1 cellular context compared by ENCODE assay signal in the genomic region with DNA sequence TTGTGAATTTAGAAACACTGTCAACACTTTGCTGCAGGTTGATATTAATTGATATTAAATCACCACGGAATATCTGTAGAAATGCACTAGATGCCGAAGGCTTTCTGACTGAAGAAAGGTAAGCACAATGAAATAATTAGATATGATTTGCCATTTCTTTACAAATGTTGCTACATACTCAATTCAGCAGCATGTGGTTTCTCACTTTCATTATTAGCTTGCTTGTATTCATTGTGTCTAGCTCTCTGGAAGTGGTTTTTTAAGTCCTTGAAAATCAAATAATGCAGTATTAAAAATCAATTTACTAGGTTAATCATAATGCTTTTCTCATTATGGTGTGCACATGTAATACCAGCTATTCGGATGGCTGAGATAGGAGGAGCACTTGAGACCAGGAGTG.
TF ChIP-seq lines count a peak whose summit lies in the region.

No MANE protein-coding gene starts in this region.

TF ChIP-seq in GM12878, 131 proteins besides CTCF, POLR2A, EP300 and RAD21 (continued from another document and continues in another):
- TF ChIP-seq, protein P1, sequence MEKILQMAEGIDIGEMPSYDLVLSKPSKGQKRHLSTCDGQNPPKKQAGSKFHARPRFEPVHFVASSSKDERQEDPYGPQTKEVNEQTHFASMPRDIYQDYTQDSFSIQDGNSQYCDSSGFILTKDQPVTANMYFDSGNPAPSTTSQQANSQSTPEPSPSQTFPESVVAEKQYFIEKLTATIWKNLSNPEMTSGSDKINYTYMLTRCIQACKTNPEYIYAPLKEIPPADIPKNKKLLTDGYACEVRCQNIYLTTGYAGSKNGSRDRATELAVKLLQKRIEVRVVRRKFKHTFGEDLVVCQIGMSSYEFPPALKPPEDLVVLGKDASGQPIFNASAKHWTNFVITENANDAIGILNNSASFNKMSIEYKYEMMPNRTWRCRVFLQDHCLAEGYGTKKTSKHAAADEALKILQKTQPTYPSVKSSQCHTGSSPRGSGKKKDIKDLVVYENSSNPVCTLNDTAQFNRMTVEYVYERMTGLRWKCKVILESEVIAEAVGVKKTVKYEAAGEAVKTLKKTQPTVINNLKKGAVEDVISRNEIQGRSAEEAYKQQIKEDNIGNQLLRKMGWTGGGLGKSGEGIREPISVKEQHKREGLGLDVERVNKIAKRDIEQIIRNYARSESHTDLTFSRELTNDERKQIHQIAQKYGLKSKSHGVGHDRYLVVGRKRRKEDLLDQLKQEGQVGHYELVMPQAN (conservative IDR thresholded peaks at IDR 0.05): no peak
- peak; percentile 93; the same call in 1 of the 2 replicates for TF ChIP-seq DPF2 (IDR thresholded peaks at IDR 0.05)
- peak; percentile 45; the same call in 1 of the 2 replicates for TF ChIP-seq ATF7 (IDR thresholded peaks at IDR 0.05; ENCODE audit: low read depth)
- no peak for TF ChIP-seq HDAC2 (IDR thresholded peaks at IDR 0.05)
- TF ChIP-seq, protein P2, sequence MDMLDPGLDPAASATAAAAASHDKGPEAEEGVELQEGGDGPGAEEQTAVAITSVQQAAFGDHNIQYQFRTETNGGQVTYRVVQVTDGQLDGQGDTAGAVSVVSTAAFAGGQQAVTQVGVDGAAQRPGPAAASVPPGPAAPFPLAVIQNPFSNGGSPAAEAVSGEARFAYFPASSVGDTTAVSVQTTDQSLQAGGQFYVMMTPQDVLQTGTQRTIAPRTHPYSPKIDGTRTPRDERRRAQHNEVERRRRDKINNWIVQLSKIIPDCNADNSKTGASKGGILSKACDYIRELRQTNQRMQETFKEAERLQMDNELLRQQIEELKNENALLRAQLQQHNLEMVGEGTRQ (IDR thresholded peaks at IDR 0.05; ENCODE audit: borderline replicate concordance, low read depth, low read length): no peak
- no peak for TF ChIP-seq KAT2A (conservative IDR thresholded peaks at IDR 0.05; ENCODE audit: control insufficient read depth, low read depth, low read length)
- TF ChIP-seq BCL11A (IDR thresholded peaks at IDR 0.05; ENCODE audit: low read depth, low read length): peak; percentile 89
- TF ChIP-seq JUNB (IDR thresholded peaks at IDR 0.05): peak; percentile 98
- peak in 1 of 2 experiments; percentile 67; a peak in 3 of 4 replicates for TF ChIP-seq IKZF2 (IDR thresholded peaks at IDR 0.05)
- TF ChIP-seq, protein P3, sequence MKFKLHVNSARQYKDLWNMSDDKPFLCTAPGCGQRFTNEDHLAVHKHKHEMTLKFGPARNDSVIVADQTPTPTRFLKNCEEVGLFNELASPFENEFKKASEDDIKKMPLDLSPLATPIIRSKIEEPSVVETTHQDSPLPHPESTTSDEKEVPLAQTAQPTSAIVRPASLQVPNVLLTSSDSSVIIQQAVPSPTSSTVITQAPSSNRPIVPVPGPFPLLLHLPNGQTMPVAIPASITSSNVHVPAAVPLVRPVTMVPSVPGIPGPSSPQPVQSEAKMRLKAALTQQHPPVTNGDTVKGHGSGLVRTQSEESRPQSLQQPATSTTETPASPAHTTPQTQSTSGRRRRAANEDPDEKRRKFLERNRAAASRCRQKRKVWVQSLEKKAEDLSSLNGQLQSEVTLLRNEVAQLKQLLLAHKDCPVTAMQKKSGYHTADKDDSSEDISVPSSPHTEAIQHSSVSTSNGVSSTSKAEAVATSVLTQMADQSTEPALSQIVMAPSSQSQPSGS (IDR thresholded peaks at IDR 0.05; ENCODE audit: low read length): peak; percentile 79
- no peak for TF ChIP-seq ZZZ3 (IDR thresholded peaks at IDR 0.05; ENCODE audit: control insufficient read depth, insufficient read length, low read depth)
- TF ChIP-seq CREB1 (IDR thresholded peaks at IDR 0.05; ENCODE audit: low read depth): peak; percentile 28; the same call in 1 of the 2 replicates
- peak; percentile 73; the same call in 1 of the 2 replicates for TF ChIP-seq JUND (IDR thresholded peaks at IDR 0.05; ENCODE audit: low read depth, low read length)
- TF ChIP-seq, protein P4, sequence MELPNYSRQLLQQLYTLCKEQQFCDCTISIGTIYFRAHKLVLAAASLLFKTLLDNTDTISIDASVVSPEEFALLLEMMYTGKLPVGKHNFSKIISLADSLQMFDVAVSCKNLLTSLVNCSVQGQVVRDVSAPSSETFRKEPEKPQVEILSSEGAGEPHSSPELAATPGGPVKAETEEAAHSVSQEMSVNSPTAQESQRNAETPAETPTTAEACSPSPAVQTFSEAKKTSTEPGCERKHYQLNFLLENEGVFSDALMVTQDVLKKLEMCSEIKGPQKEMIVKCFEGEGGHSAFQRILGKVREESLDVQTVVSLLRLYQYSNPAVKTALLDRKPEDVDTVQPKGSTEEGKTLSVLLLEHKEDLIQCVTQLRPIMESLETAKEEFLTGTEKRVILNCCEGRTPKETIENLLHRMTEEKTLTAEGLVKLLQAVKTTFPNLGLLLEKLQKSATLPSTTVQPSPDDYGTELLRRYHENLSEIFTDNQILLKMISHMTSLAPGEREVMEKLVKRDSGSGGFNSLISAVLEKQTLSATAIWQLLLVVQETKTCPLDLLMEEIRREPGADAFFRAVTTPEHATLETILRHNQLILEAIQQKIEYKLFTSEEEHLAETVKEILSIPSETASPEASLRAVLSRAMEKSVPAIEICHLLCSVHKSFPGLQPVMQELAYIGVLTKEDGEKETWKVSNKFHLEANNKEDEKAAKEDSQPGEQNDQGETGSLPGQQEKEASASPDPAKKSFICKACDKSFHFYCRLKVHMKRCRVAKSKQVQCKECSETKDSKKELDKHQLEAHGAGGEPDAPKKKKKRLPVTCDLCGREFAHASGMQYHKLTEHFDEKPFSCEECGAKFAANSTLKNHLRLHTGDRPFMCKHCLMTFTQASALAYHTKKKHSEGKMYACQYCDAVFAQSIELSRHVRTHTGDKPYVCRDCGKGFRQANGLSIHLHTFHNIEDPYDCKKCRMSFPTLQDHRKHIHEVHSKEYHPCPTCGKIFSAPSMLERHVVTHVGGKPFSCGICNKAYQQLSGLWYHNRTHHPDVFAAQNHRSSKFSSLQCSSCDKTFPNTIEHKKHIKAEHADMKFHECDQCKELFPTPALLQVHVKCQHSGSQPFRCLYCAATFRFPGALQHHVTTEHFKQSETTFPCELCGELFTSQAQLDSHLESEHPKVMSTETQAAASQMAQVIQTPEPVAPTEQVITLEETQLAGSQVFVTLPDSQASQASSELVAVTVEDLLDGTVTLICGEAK (IDR thresholded peaks at IDR 0.05; ENCODE audit: borderline replicate concordance): no peak; the same call in 1 of the 2 replicates
- TF ChIP-seq EED (IDR thresholded peaks at IDR 0.05; ENCODE audit: low read depth): 0 out of 2 replicates have a peak, but pooled peaks have one; percentile 39
- no peak for TF ChIP-seq TCF12 (IDR thresholded peaks at IDR 0.05; ENCODE audit: low read depth, low read length)
- TF ChIP-seq, protein P5, sequence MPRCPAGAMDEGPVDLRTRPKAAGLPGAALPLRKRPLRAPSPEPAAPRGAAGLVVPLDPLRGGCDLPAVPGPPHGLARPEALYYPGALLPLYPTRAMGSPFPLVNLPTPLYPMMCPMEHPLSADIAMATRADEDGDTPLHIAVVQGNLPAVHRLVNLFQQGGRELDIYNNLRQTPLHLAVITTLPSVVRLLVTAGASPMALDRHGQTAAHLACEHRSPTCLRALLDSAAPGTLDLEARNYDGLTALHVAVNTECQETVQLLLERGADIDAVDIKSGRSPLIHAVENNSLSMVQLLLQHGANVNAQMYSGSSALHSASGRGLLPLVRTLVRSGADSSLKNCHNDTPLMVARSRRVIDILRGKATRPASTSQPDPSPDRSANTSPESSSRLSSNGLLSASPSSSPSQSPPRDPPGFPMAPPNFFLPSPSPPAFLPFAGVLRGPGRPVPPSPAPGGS (IDR thresholded peaks at IDR 0.05; ENCODE audit: borderline replicate concordance, insufficient read depth, low read depth, low read length, poor library complexity, severe bottlenecking): peak; percentile 59
- TF ChIP-seq ZNF217 (IDR thresholded peaks at IDR 0.05): peak; percentile 58; the same call in 1 of the 2 replicates
- TF ChIP-seq CBFB (IDR thresholded peaks at IDR 0.05; ENCODE audit: low read depth): peak; percentile 81; the same call in 1 of the 2 replicates
- no peak for TF ChIP-seq NFYA (IDR thresholded peaks at IDR 0.05; ENCODE audit: borderline replicate concordance, low read depth, low read length)
- peak; percentile 53; the same call in 1 of the 2 replicates for TF ChIP-seq MEF2A (IDR thresholded peaks at IDR 0.05; ENCODE audit: insufficient read depth, low read depth, low read length)
- TF ChIP-seq BHLHE40 (IDR thresholded peaks at IDR 0.05; ENCODE audit: borderline replicate concordance in 1 of 2, low read depth in 2 of 2, low read length in 1 of 2): peak in 1 of 2 experiments; percentile 28; a peak in 1 of 4 replicates
- TF ChIP-seq, protein P6, sequence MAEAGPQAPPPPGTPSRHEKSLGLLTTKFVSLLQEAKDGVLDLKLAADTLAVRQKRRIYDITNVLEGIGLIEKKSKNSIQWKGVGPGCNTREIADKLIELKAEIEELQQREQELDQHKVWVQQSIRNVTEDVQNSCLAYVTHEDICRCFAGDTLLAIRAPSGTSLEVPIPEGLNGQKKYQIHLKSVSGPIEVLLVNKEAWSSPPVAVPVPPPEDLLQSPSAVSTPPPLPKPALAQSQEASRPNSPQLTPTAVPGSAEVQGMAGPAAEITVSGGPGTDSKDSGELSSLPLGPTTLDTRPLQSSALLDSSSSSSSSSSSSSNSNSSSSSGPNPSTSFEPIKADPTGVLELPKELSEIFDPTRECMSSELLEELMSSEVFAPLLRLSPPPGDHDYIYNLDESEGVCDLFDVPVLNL (IDR thresholded peaks at IDR 0.05; ENCODE audit: low read depth, low read length): no peak
- TF ChIP-seq FOXK2 (IDR thresholded peaks at IDR 0.05): no peak
- TF ChIP-seq, protein P7, sequence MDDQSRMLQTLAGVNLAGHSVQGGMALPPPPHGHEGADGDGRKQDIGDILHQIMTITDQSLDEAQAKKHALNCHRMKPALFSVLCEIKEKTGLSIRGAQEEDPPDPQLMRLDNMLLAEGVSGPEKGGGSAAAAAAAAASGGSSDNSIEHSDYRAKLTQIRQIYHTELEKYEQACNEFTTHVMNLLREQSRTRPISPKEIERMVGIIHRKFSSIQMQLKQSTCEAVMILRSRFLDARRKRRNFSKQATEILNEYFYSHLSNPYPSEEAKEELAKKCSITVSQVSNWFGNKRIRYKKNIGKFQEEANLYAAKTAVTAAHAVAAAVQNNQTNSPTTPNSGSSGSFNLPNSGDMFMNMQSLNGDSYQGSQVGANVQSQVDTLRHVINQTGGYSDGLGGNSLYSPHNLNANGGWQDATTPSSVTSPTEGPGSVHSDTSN (IDR thresholded peaks at IDR 0.05; ENCODE audit: insufficient replicate concordance, low read depth, low read length): no peak
- no peak for TF ChIP-seq MYC (IDR thresholded peaks at IDR 0.05; ENCODE audit: insufficient read depth, insufficient read length, insufficient replicate concordance, low read length, severe bottlenecking)
- no peak for TF ChIP-seq SP1 (IDR thresholded peaks at IDR 0.05; ENCODE audit: low read depth, low read length)
- TF ChIP-seq, protein P8, sequence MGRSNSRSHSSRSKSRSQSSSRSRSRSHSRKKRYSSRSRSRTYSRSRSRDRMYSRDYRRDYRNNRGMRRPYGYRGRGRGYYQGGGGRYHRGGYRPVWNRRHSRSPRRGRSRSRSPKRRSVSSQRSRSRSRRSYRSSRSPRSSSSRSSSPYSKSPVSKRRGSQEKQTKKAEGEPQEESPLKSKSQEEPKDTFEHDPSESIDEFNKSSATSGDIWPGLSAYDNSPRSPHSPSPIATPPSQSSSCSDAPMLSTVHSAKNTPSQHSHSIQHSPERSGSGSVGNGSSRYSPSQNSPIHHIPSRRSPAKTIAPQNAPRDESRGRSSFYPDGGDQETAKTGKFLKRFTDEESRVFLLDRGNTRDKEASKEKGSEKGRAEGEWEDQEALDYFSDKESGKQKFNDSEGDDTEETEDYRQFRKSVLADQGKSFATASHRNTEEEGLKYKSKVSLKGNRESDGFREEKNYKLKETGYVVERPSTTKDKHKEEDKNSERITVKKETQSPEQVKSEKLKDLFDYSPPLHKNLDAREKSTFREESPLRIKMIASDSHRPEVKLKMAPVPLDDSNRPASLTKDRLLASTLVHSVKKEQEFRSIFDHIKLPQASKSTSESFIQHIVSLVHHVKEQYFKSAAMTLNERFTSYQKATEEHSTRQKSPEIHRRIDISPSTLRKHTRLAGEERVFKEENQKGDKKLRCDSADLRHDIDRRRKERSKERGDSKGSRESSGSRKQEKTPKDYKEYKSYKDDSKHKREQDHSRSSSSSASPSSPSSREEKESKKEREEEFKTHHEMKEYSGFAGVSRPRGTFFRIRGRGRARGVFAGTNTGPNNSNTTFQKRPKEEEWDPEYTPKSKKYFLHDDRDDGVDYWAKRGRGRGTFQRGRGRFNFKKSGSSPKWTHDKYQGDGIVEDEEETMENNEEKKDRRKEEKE (IDR thresholded peaks at IDR 0.05): no peak
- TF ChIP-seq RBBP5 (conservative IDR thresholded peaks at IDR 0.05): no peak
- peak; percentile 73 for TF ChIP-seq ZNF24 (IDR thresholded peaks at IDR 0.05)
- no peak for TF ChIP-seq NR2F1 (conservative IDR thresholded peaks at IDR 0.05)
- TF ChIP-seq RUNX3 (IDR thresholded peaks at IDR 0.05; ENCODE audit: low read length): peak; percentile 98
- peak; percentile 54; the same call in 1 of the 2 replicates for TF ChIP-seq MTA3 (IDR thresholded peaks at IDR 0.05; ENCODE audit: borderline replicate concordance, low read length)
- peak in 1 of 2 experiments; percentile 65; a peak in 1 of 4 replicates for TF ChIP-seq ETV6 (conservative IDR thresholded peaks at IDR 0.05 in 1 of 2, IDR thresholded peaks at IDR 0.05 in 1 of 2; ENCODE audit: borderline replicate concordance in 1 of 2, low read depth in 1 of 2)
- TF ChIP-seq SRF (IDR thresholded peaks at IDR 0.05; ENCODE audit: low read depth in 2 of 2, low read length in 2 of 2): no peak
- 0 out of 2 replicates have a peak, but pooled peaks have one; percentile 59 for TF ChIP-seq TBL1XR1 (IDR thresholded peaks at IDR 0.05; ENCODE audit: low read depth, low read length)
- peak in 1 of 2 experiments; percentile 57; a peak in 1 of 4 replicates for TF ChIP-seq CEBPB (IDR thresholded peaks at IDR 0.05; ENCODE audit: borderline replicate concordance in 1 of 2, low read depth in 2 of 2, low read length in 2 of 2)
- no peak for TF ChIP-seq SREBF2 (IDR thresholded peaks at IDR 0.05; ENCODE audit: low read length)
- TF ChIP-seq, protein P9, sequence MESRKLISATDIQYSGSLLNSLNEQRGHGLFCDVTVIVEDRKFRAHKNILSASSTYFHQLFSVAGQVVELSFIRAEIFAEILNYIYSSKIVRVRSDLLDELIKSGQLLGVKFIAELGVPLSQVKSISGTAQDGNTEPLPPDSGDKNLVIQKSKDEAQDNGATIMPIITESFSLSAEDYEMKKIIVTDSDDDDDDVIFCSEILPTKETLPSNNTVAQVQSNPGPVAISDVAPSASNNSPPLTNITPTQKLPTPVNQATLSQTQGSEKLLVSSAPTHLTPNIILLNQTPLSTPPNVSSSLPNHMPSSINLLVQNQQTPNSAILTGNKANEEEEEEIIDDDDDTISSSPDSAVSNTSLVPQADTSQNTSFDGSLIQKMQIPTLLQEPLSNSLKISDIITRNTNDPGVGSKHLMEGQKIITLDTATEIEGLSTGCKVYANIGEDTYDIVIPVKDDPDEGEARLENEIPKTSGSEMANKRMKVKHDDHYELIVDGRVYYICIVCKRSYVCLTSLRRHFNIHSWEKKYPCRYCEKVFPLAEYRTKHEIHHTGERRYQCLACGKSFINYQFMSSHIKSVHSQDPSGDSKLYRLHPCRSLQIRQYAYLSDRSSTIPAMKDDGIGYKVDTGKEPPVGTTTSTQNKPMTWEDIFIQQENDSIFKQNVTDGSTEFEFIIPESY (IDR thresholded peaks at IDR 0.05): no peak
